ENCODE assay signal across 9 cellular contexts in the genomic region with DNA sequence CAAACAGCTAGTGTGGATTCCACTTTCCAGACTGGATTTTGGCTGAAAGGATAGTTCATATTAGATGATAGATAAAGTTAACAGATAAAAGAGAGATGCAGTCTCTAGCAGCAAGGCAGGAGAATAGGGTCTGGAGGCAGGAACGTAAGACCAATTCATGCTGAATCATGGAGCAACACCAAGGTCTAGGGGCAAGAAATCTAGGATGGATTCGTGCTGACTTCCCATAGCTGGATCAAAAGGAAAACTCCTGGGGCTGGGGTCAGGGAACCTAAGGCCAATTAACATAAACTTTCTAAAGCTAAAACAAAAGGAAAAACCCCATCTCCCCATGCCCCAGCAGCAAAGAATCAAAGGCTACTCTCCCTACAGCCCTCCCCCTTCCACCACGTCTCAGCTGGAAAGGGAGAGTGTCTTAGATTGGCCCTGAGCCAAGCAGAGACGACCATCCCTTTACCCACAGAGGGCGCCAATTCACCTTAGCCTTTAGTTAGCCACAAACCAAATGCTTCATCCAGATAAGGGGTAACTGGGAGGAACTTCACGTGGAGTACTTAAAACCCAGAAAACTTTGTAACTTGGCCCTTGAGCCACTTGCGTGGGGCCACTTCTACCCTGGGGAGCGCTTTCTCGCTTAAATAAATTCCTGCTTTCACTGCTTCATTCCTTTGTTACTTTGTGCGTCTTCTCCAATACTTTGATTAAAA. TPM values are rescaled to one million over a fixed set of nuclear protein-coding genes. Genes with fewer than 3 reads are reported as not detected.
A peak's percentile ranks its signal among the peaks of the same experiment; 100 is the strongest.
DNase-seq lines count a peak whose midpoint lies in the region; ATAC-seq and TF ChIP-seq lines count a peak whose summit lies in the region.
"Had no signal": no experiment of that assay in that cellular context is flagged by ENCODE, and none has a peak within 500 bp of the region (broad histone marks: within the 10 kb centered on the region; RNA-seq: fewer than 3 reads in every experiment).

No MANE protein-coding gene starts in this region.

- H3K27me3 Mint-ChIP-seq in CD8-positive, alpha-beta T cell (ENCODE audit: low read depth): peaks cover 7% of the 10 kb centered on the region
- peaks cover 15% of the 10 kb centered on the region for H3K27me3 Mint-ChIP-seq in activated CD8-positive, alpha-beta memory T cell treated with anti-CD3 and anti-CD28 coated beads, Interleukin-2, amount 10 ng/mL, durations not matched to agents 7 days and 5 days
- H3K27me3 Mint-ChIP-seq in progenitor cell of endocrine pancreas: peaks cover 33% of the 10 kb centered on the region

- DNase-seq in CD8-positive, alpha-beta T cell: peak; percentile 35 to 75 (median 60)
- DNase-seq in HT1080 (ENCODE audit: low read depth) (peak; percentile 66), NT2/D1 (ENCODE audit: low read depth, low spot score) (peak; percentile 82), fibroblast of pulmonary artery (ENCODE audit: low read depth) (peak; percentile 79), progenitor cell of endocrine pancreas (ENCODE audit: low spot score, unreplicated experiment) (no peak)
- DNase-seq in activated CD8-positive, alpha-beta memory T cell treated with anti-CD3 and anti-CD28 coated beads, Interleukin-2, amount 10 ng/mL, durations not matched to agents 7 days and 5 days: peak; percentile 75

- no peaks in the 10 kb centered on the region for H3K36me3 Mint-ChIP-seq in CD8-positive, alpha-beta T cell
- no peaks in the 10 kb centered on the region for H3K36me3 Mint-ChIP-seq in activated CD8-positive, alpha-beta memory T cell treated with anti-CD3 and anti-CD28 coated beads, Interleukin-2, amount 10 ng/mL, durations not matched to agents 7 days and 5 days
- H3K36me3 Mint-ChIP-seq in progenitor cell of endocrine pancreas (ENCODE audit: insufficient read depth): no peaks in the 10 kb centered on the region

- H3K4me3 ChIP-seq in CD8-positive, alpha-beta T cell (ENCODE audit: low read depth, low read length): no peak overlapping the region
- H3K4me3 ChIP-seq in NT2/D1 (ENCODE audit: insufficient read length, low read depth) (no peak overlapping the region), fibroblast of pulmonary artery (replicated peaks; ENCODE audit: low read depth, low read length) (no peak overlapping the region)

- peak; percentile 73 for ATAC-seq in CD8-positive, alpha-beta T cell
- peak; percentile 69 for ATAC-seq in activated CD8-positive, alpha-beta memory T cell treated with anti-CD3 and anti-CD28 coated beads, Interleukin-2, amount 10 ng/mL, durations not matched to agents 7 days and 5 days
- ATAC-seq in GM19463 (IDR thresholded peaks at IDR 0.05; ENCODE audit: unreplicated experiment) (no peak), HG03342 (IDR thresholded peaks at IDR 0.05; ENCODE audit: unreplicated experiment) (no peak)

- no peaks in the 10 kb centered on the region for H3K9me3 Mint-ChIP-seq in CD8-positive, alpha-beta T cell
- no peaks in the 10 kb centered on the region for H3K9me3 Mint-ChIP-seq in activated CD8-positive, alpha-beta memory T cell treated with anti-CD3 and anti-CD28 coated beads, Interleukin-2, amount 10 ng/mL, durations not matched to agents 7 days and 5 days (ENCODE audit: low read depth)
- H3K9me3 Mint-ChIP-seq in progenitor cell of endocrine pancreas (ENCODE audit: low read depth): no peaks in the 10 kb centered on the region

- H3K4me3 Mint-ChIP-seq in CD8-positive, alpha-beta T cell: no peak overlapping the region
- no peak overlapping the region for H3K4me3 Mint-ChIP-seq in activated CD8-positive, alpha-beta memory T cell treated with anti-CD3 and anti-CD28 coated beads, Interleukin-2, amount 10 ng/mL, durations not matched to agents 7 days and 5 days
- H3K4me3 Mint-ChIP-seq in progenitor cell of endocrine pancreas (ENCODE audit: low read depth): no peak overlapping the region

- no peak overlapping the region for H3K27ac ChIP-seq in CD8-positive, alpha-beta T cell (ENCODE audit: low read depth, low read length)

- intact Hi-C loops in CD8-positive, alpha-beta T cell (cut with DNase I, micrococcal nuclease): loop anchor here (1.0 kb wide), 2 partner anchors 39 to 40 kb away; no protein-coding TSS in a partner anchor

- POLR2A ChIA-PET in CD8-positive, alpha-beta T cell (lab: Charles Lee): no interaction called here

- CTCF ChIA-PET in CD8-positive, alpha-beta T cell (lab: Charles Lee): interaction anchor here (0.8 to 2.8 kb wide), 17 partner anchors 9 to 192 kb away, joined by 3 to 36 read pairs (median 3); a partner anchor contains a TSS
- CTCF ChIA-PET in activated CD8-positive, alpha-beta memory T cell treated with anti-CD3 and anti-CD28 coated beads, Interleukin-2, amount 10 ng/mL, durations not matched to agents 7 days and 5 days (lab: Charles Lee): interaction anchor here (0.8 to 2.7 kb wide), 5 partner anchors 9 to 96 kb away, joined by 3 to 10 read pairs (median 3); no protein-coding TSS in a partner anchor

- H3K9ac ChIP-seq in NT2/D1 (ENCODE audit: insufficient read length, low read depth): no peak overlapping the region

- no peaks in the 10 kb centered on the region for H3K9me3 ChIP-seq in CD8-positive, alpha-beta T cell (ENCODE audit: low read length)
- peaks cover 12% of the 10 kb centered on the region; the same call in 1 of the 2 replicates for H3K9me3 ChIP-seq in NT2/D1 (ENCODE audit: insufficient read depth, low read length)

- TF ChIP-seq CTCF in CD8-positive, alpha-beta T cell (IDR thresholded peaks at IDR 0.05): peak; percentile 47
- TF ChIP-seq CTCF in fibroblast of pulmonary artery (IDR thresholded peaks at IDR 0.05; ENCODE audit: low read length, missing control alignments): peak; percentile 65
- TF ChIP-seq CTCF in progenitor cell of endocrine pancreas (IDR thresholded peaks at IDR 0.05; ENCODE audit: unreplicated experiment): peak; percentile 67

- no peaks in the 10 kb centered on the region for H3K27me3 ChIP-seq in CD8-positive, alpha-beta T cell (ENCODE audit: insufficient read depth, low read length)
- no peaks in the 10 kb centered on the region for H3K27me3 ChIP-seq in NT2/D1 (ENCODE audit: insufficient read depth, insufficient read length)

- H3K4me1 ChIP-seq in CD8-positive, alpha-beta T cell (ENCODE audit: insufficient read depth, low read length): peaks cover 8% of the 10 kb centered on the region
- H3K4me1 ChIP-seq in NT2/D1 (ENCODE audit: insufficient read depth, insufficient read length): peaks cover 2% of the 10 kb centered on the region

- no peaks in the 10 kb centered on the region for H3K36me3 ChIP-seq in CD8-positive, alpha-beta T cell (ENCODE audit: insufficient read depth, low read length)
- no peaks in the 10 kb centered on the region for H3K36me3 ChIP-seq in NT2/D1 (ENCODE audit: insufficient read depth, insufficient read length, low read length)

- H3K27ac Mint-ChIP-seq in CD8-positive, alpha-beta T cell: no peak overlapping the region
- H3K27ac Mint-ChIP-seq in activated CD8-positive, alpha-beta memory T cell treated with anti-CD3 and anti-CD28 coated beads, Interleukin-2, amount 10 ng/mL, durations not matched to agents 7 days and 5 days: no peak overlapping the region
- H3K27ac Mint-ChIP-seq in progenitor cell of endocrine pancreas: no peak overlapping the region

- peaks cover 10% of the 10 kb centered on the region for H3K4me1 Mint-ChIP-seq in CD8-positive, alpha-beta T cell (ENCODE audit: low read depth)
- peaks cover 5% of the 10 kb centered on the region for H3K4me1 Mint-ChIP-seq in activated CD8-positive, alpha-beta memory T cell treated with anti-CD3 and anti-CD28 coated beads, Interleukin-2, amount 10 ng/mL, durations not matched to agents 7 days and 5 days
- no peaks in the 10 kb centered on the region for H3K4me1 Mint-ChIP-seq in progenitor cell of endocrine pancreas (ENCODE audit: low read depth)

RNA-seq across cellular contexts. Expression of a gene that starts 7.6 kb away (rescaled TPM):
- under 1 TPM in 1 of 2 experiments, not detected in 1; 0.42 TPM for total RNA-seq in CD8-positive, alpha-beta T cell
- 0.57 TPM in 1 of 2 replicates, not detected in the other for total RNA-seq in HT1080 (2014; rRNA removed; shearing (Covaris generic))
- 1.8 TPM in 2 replicates for polyA plus RNA-seq in HT1080 (2015; cell fraction: cytosol; rRNA removed)
- 2.1 and 2.2 TPM in 2 replicates for polyA plus RNA-seq in HT1080 (2015; cell fraction: nucleus; rRNA removed)
- not detected for total RNA-seq in activated CD8-positive, alpha-beta memory T cell treated with anti-CD3 and anti-CD28 coated beads, Interleukin-2, amount 10 ng/mL, durations not matched to agents 7 days and 5 days
- not detected in 2 replicates for total RNA-seq in progenitor cell of endocrine pancreas

RNA-seq across cellular contexts. Expression of a gene that starts 50.7 kb away (rescaled TPM):
- not detected for total RNA-seq in CD8-positive, alpha-beta T cell
- not detected in 2 replicates for total RNA-seq in HT1080 (2014; rRNA removed; shearing (Covaris generic))
- not detected in 2 replicates for polyA plus RNA-seq in HT1080 (2015; cell fraction: cytosol; rRNA removed)
- polyA plus RNA-seq in HT1080 (2015; cell fraction: nucleus; rRNA removed): not detected in 2 replicates
- not detected for total RNA-seq in activated CD8-positive, alpha-beta memory T cell treated with anti-CD3 and anti-CD28 coated beads, Interleukin-2, amount 10 ng/mL, durations not matched to agents 7 days and 5 days
- total RNA-seq in progenitor cell of endocrine pancreas: not detected in 2 replicates
- total RNA-seq: subcutaneous adipose tissue had no signal

RNA-seq across cellular contexts. Expression of a gene that starts 56.6 kb away (rescaled TPM):
- total RNA-seq in CD8-positive, alpha-beta T cell: not detected
- total RNA-seq in HT1080 (2014; rRNA removed; shearing (Covaris generic)): not detected in 2 replicates
- not detected in 2 replicates for polyA plus RNA-seq in HT1080 (2015; cell fraction: cytosol; rRNA removed)
- polyA plus RNA-seq in HT1080 (2015; cell fraction: nucleus; rRNA removed): not detected in 2 replicates
- total RNA-seq in activated CD8-positive, alpha-beta memory T cell treated with anti-CD3 and anti-CD28 coated beads, Interleukin-2, amount 10 ng/mL, durations not matched to agents 7 days and 5 days: 1 to 10 TPM in 1 of 2 experiments, under 1 TPM in 1; 0.64 to 1.4 TPM
- total RNA-seq in progenitor cell of endocrine pancreas: not detected in 2 replicates
- total RNA-seq: subcutaneous adipose tissue had no signal

Comparison
In these comparisons a context has a peak if more than half of its experiments do, and no peak if none do; other contexts are left out.
1. ATAC-seq: peak in CD8-positive, alpha-beta T cell (single experiment) and activated CD8-positive, alpha-beta memory T cell treated with anti-CD3 and anti-CD28 coated beads, Interleukin-2, amount 10 ng/mL, durations not matched to agents 7 days and 5 days (single experiment); none in GM19463 (single experiment) and HG03342 (single experiment).
2. Peak in every context shown above with its lines, with median percentiles within 50 percentile points of each other: CTCF ChIP-seq.